ENCODE assay signal across 20 cellular contexts in genomic region chr4:100420571-100420970, GRCh38.
DNase-seq lines count a peak whose midpoint lies in the region; ATAC-seq, FAIRE-seq and TF ChIP-seq lines count a peak whose summit lies in the region.
"Had no signal": no experiment of that assay in that cellular context is flagged by ENCODE, and none has a peak within 500 bp of the region (broad histone marks: within the 10 kb centered on the region; RNA-seq: fewer than 3 reads in every experiment).

No MANE protein-coding gene starts in this region.

- no peaks in the 10 kb centered on the region for H3K36me3 Mint-ChIP-seq in activated CD8-positive, alpha-beta T cell treated with anti-CD3 and anti-CD28 coated beads, Interleukin-2, amount 10 ng/mL, durations not matched to agents 7 days and 5 days (ENCODE audit: low read depth)
- H3K36me3 Mint-ChIP-seq: CD8-positive, alpha-beta memory T cell had no signal

- in situ Hi-C loops in KBM-7 (cut with MboI; ENCODE audit: low pct_unique_long_range_greater_than_20kb, low sequenced_read_pairs): no loop called here

- H3K27me3 ChIP-seq in ACC112 (ENCODE audit: insufficient read depth, low read length): no peaks in the 10 kb centered on the region
- H3K27me3 ChIP-seq in bronchial epithelial cell (ENCODE audit: control insufficient read depth, insufficient read depth, low read length): no peaks in the 10 kb centered on the region
- H3K27me3 ChIP-seq in mesenchymal stem cell (ENCODE audit: control insufficient read depth in 1 of 2, insufficient read depth in 1 of 2, low read length in 2 of 2): no peaks in the 10 kb centered on the region
- H3K27me3 ChIP-seq: adrenal gland, transverse colon had no signal

- no peak overlapping the region for H2BK5ac ChIP-seq in mesenchymal stem cell (ENCODE audit: low read depth, low read length, poor library complexity, severe bottlenecking)

- no peaks in the 10 kb centered on the region for H3K79me1 ChIP-seq in mesenchymal stem cell (replicated peaks; ENCODE audit: low read length, poor library complexity, severe bottlenecking)

- no peak for FAIRE-seq in bronchial epithelial cell (lab: Jason Lieb, UNC)

- no peak overlapping the region for H3K4ac ChIP-seq in mesenchymal stem cell (ENCODE audit: low read depth in 1 of 2, low read length in 2 of 2)

- no peak overlapping the region for H3K18ac ChIP-seq in mesenchymal stem cell (ENCODE audit: low read depth in 1 of 2, low read length in 2 of 2)

- DNase-seq in LoVo (ENCODE audit: low spot score) (peak; percentile 6), bronchial epithelial cell (ENCODE audit: low read depth) (peak; percentile 52), mesenchymal stem cell (no peak), KBM-7 (no peak), glomerular visceral epithelial cell (ENCODE audit: extremely low spot score) (no peak)
- DNase-seq in activated CD4-positive, alpha-beta T cell treated with anti-CD3 and anti-CD28 coated beads, Interleukin-2, amount 50 U/mL, for 48 hours: no peak
- no peak for DNase-seq in activated CD8-positive, alpha-beta T cell treated with anti-CD3 and anti-CD28 coated beads, Interleukin-2, amount 10 ng/mL, durations not matched to agents 7 days and 5 days
- DNase-seq: activated effector memory CD4-positive, alpha-beta T cell treated with anti-CD3 and anti-CD28 coated beads, Interleukin-2, amount 50 U/mL, for 16 hours; adrenal gland; CD8-positive, alpha-beta memory T cell; DMS79 treated with DMSO at 0.1 percent for 48 hours; effector CD4-positive, alpha-beta T cell; GOT3; mesendoderm; NCI-H1048; NCI-H2029 treated with DMSO at 0.1 percent for 48 hours; nephron progenitor cell; stimulated activated naive CD4-positive, alpha-beta T cell treated with Interleukin-2 at 50 U/mL for 16 hours; transverse colon had no signal

- H3K79me2 ChIP-seq in ACC112 (ENCODE audit: control insufficient read depth, insufficient read depth, low read length, unreplicated experiment): no peaks in the 10 kb centered on the region

- no peak overlapping the region for H3K14ac ChIP-seq in mesenchymal stem cell (ENCODE audit: low read length in 2 of 2)

- POLR2A ChIA-PET in activated CD8-positive, alpha-beta T cell treated with anti-CD3 and anti-CD28 coated beads, Interleukin-2, amount 10 ng/mL, durations not matched to agents 7 days and 5 days (lab: Charles Lee): no interaction called here

- CTCF ChIA-PET in activated CD8-positive, alpha-beta T cell treated with anti-CD3 and anti-CD28 coated beads, Interleukin-2, amount 10 ng/mL, durations not matched to agents 7 days and 5 days (lab: Charles Lee): no interaction called here

- no peak overlapping the region for H3K27ac Mint-ChIP-seq in activated CD8-positive, alpha-beta T cell treated with anti-CD3 and anti-CD28 coated beads, Interleukin-2, amount 10 ng/mL, durations not matched to agents 7 days and 5 days
- H3K27ac Mint-ChIP-seq: CD8-positive, alpha-beta memory T cell; nephron progenitor cell had no signal

- H3K36me3 ChIP-seq in ACC112 (ENCODE audit: insufficient read depth, low read length): no peaks in the 10 kb centered on the region
- H3K36me3 ChIP-seq in bronchial epithelial cell (ENCODE audit: control insufficient read depth, insufficient read depth, low read length): no peaks in the 10 kb centered on the region
- H3K36me3 ChIP-seq in mesenchymal stem cell (ENCODE audit: control insufficient read depth in 1 of 2, insufficient read depth in 2 of 2, low read depth in 1 of 2, low read length in 2 of 2): no peaks in the 10 kb centered on the region
- H3K36me3 ChIP-seq: adrenal gland, transverse colon had no signal

- no peaks in the 10 kb centered on the region for H3K4me1 Mint-ChIP-seq in activated CD8-positive, alpha-beta T cell treated with anti-CD3 and anti-CD28 coated beads, Interleukin-2, amount 10 ng/mL, durations not matched to agents 7 days and 5 days (ENCODE audit: low read depth)
- H3K4me1 Mint-ChIP-seq: CD8-positive, alpha-beta memory T cell; nephron progenitor cell had no signal

- TF ChIP-seq CTCF in bronchial epithelial cell (IDR thresholded peaks at IDR 0.05; ENCODE audit: insufficient read depth, low read length, severe bottlenecking): no peak

- no peaks in the 10 kb centered on the region for H3K9me3 Mint-ChIP-seq in activated CD8-positive, alpha-beta T cell treated with anti-CD3 and anti-CD28 coated beads, Interleukin-2, amount 10 ng/mL, durations not matched to agents 7 days and 5 days (ENCODE audit: insufficient read depth)
- H3K9me3 Mint-ChIP-seq: CD8-positive, alpha-beta memory T cell; nephron progenitor cell had no signal

- H2AFZ ChIP-seq in ACC112 (ENCODE audit: low read length, unreplicated experiment) (no peak overlapping the region), mesenchymal stem cell (ENCODE audit: low read depth, low read length) (no peak overlapping the region)

- ATAC-seq in activated CD8-positive, alpha-beta T cell treated with anti-CD3 and anti-CD28 coated beads, Interleukin-2, amount 10 ng/mL, durations not matched to agents 7 days and 5 days: no peak

- peak overlapping the region; percentile 90 for H3K9ac ChIP-seq in mesenchymal stem cell (ENCODE audit: low read length)

- H3K4me3 Mint-ChIP-seq in activated CD8-positive, alpha-beta T cell treated with anti-CD3 and anti-CD28 coated beads, Interleukin-2, amount 10 ng/mL, durations not matched to agents 7 days and 5 days: no peak overlapping the region
- H3K4me3 Mint-ChIP-seq: CD8-positive, alpha-beta memory T cell; nephron progenitor cell had no signal

- no peak overlapping the region for H3K4me2 ChIP-seq in mesenchymal stem cell (ENCODE audit: low read length, poor library complexity, severe bottlenecking)

- peak overlapping the region; percentile 69 for H3K27ac ChIP-seq in ACC112 (ENCODE audit: low read depth, low read length)
- H3K27ac ChIP-seq in mesenchymal stem cell (ENCODE audit: low read length, poor library complexity, severe bottlenecking): no peak overlapping the region
- H3K27ac ChIP-seq: adrenal gland, transverse colon had no signal

- no peak overlapping the region for H2BK15ac ChIP-seq in mesenchymal stem cell (ENCODE audit: low read depth, poor library complexity, severe bottlenecking)

- H2BK120ac ChIP-seq in mesenchymal stem cell (ENCODE audit: low read depth, low read length): no peak overlapping the region

- no peak overlapping the region for H2BK12ac ChIP-seq in mesenchymal stem cell (ENCODE audit: low read length in 2 of 2)

- no peaks in the 10 kb centered on the region for H3K9me3 ChIP-seq in mesenchymal stem cell (ENCODE audit: control insufficient read depth, low read length)
- H3K9me3 ChIP-seq: transverse colon had no signal

- peaks cover 4% of the 10 kb centered on the region for H3K27me3 Mint-ChIP-seq in activated CD8-positive, alpha-beta T cell treated with anti-CD3 and anti-CD28 coated beads, Interleukin-2, amount 10 ng/mL, durations not matched to agents 7 days and 5 days (ENCODE audit: low read depth)

- H3K4me3 ChIP-seq in ACC112 (ENCODE audit: low read depth, low read length): no peak overlapping the region; the same call in 1 of the 2 replicates
- no peak overlapping the region for H3K4me3 ChIP-seq in bronchial epithelial cell (ENCODE audit: low read depth, low read length)
- peak overlapping the region in 1 of 2 experiments; percentile 66 for H3K4me3 ChIP-seq in mesenchymal stem cell (ENCODE audit: insufficient read depth in 1 of 2, low read depth in 1 of 2, low read length in 2 of 2)
- H3K4me3 ChIP-seq: transverse colon had no signal

- H4K91ac ChIP-seq in mesenchymal stem cell (ENCODE audit: low read length): no peak overlapping the region

- no peak overlapping the region for H2AK5ac ChIP-seq in mesenchymal stem cell (ENCODE audit: low read length, severe bottlenecking)

- H3K4me1 ChIP-seq in ACC112 (ENCODE audit: control insufficient read depth, insufficient read depth, low read length, unreplicated experiment) (peaks cover 6% of the 10 kb centered on the region), mesenchymal stem cell (ENCODE audit: control insufficient read depth, insufficient read depth, low read depth, low read length) (no peaks in the 10 kb centered on the region)
- H3K4me1 ChIP-seq: transverse colon had no signal

- no peak overlapping the region for H4K8ac ChIP-seq in mesenchymal stem cell (ENCODE audit: low read length)

- WGBS in mesenchymal stem cell: 56% methylated on average over 2 of the region's 2 CpGs

- no peak overlapping the region for H3K23ac ChIP-seq in mesenchymal stem cell (ENCODE audit: low read length in 2 of 2)

Comparison
In these comparisons a context has a peak if more than half of its experiments do, and no peak if none do; other contexts are left out.
1. DNase-seq: peak in LoVo (single experiment) and bronchial epithelial cell (single experiment); none in mesenchymal stem cell (single experiment), KBM-7 (single experiment), activated CD4-positive, alpha-beta T cell treated with anti-CD3 and anti-CD28 coated beads, Interleukin-2, amount 50 U/mL, for 48 hours (0 of 2), activated CD8-positive, alpha-beta T cell treated with anti-CD3 and anti-CD28 coated beads, Interleukin-2, amount 10 ng/mL, durations not matched to agents 7 days and 5 days (single experiment) and glomerular visceral epithelial cell (single experiment).